ENCODE assay signal across 22 cellular contexts in genomic region chr4:2388430-2389182, GRCh38. TPM values are rescaled to one million over a fixed set of nuclear protein-coding genes. Genes with fewer than 3 reads are reported as not detected.
DNase-seq lines count a peak whose midpoint lies in the region; ATAC-seq and TF ChIP-seq lines count a peak whose summit lies in the region.
"Had no signal": no experiment of that assay in that cellular context is flagged by ENCODE, and none has a peak within 500 bp of the region (broad histone marks: within the 10 kb centered on the region; RNA-seq: fewer than 3 reads in every experiment).

No MANE protein-coding gene starts in this region.

- no peak overlapping the region for H3K4me3 ChIP-seq in CD4-positive, CD25-positive, alpha-beta regulatory T cell (ENCODE audit: low read depth, low read length)
- H3K4me3 ChIP-seq in Karpas-422 (ENCODE audit: low read length): peak overlapping the region; percentile 53; the same call in 1 of the 2 replicates
- H3K4me3 ChIP-seq in mesenchymal stem cell (ENCODE audit: insufficient read depth in 1 of 2, low read depth in 1 of 2, low read length in 2 of 2): peak overlapping the region in 1 of 2 experiments; percentile 6
- H3K4me3 ChIP-seq in uterus: no peak overlapping the region
- H3K4me3 ChIP-seq: coronary artery, heart left ventricle, neural progenitor cell, vagina had no signal

- peak overlapping the region in 2 of 3 donors; percentile 10 to 20 for H3K27ac Mint-ChIP-seq in CD4-positive, CD25-positive, alpha-beta regulatory T cell
- H3K27ac Mint-ChIP-seq: memory B cell; neural progenitor cell; T-helper 1 cell treated with Interleukin-12 subunit alpha and Interleukin-12 subunit beta and Interleukin-4 antibody, amounts not matched to agents 30 μg/mL and 1 μg/mL, for 36 hours had no signal

- no peak overlapping the region for H2BK12ac ChIP-seq in mesenchymal stem cell (ENCODE audit: low read length in 2 of 2)

- TF ChIP-seq CTCF in uterus (IDR thresholded peaks at IDR 0.05): no peak

- H3K9me3 Mint-ChIP-seq in CD4-positive, CD25-positive, alpha-beta regulatory T cell: no peaks in the 10 kb centered on the region
- H3K9me3 Mint-ChIP-seq: memory B cell; neural progenitor cell; T-helper 1 cell treated with Interleukin-12 subunit alpha and Interleukin-12 subunit beta and Interleukin-4 antibody, amounts not matched to agents 30 μg/mL and 1 μg/mL, for 36 hours had no signal

- H3K4ac ChIP-seq in mesenchymal stem cell (ENCODE audit: low read depth in 1 of 2, low read length in 2 of 2): no peak overlapping the region

- H3K4me2 ChIP-seq in Karpas-422 (ENCODE audit: low read depth, low read length, poor library complexity, severe bottlenecking): peak overlapping the region; percentile 67
- H3K4me2 ChIP-seq in mesenchymal stem cell (ENCODE audit: low read length, poor library complexity, severe bottlenecking): no peak overlapping the region
- H3K4me2 ChIP-seq: neural progenitor cell had no signal

- H2AFZ ChIP-seq in Karpas-422 (ENCODE audit: low read length) (no peak overlapping the region), mesenchymal stem cell (ENCODE audit: low read depth, low read length) (no peak overlapping the region)
- H2AFZ ChIP-seq: neural progenitor cell had no signal

- intact Hi-C loops in uterus (cut with DNase I; ENCODE audit: low total_unique reads): no loop called here

- no peaks in the 10 kb centered on the region for H3K79me2 ChIP-seq in Karpas-422 (ENCODE audit: low read length)

- H2BK5ac ChIP-seq in mesenchymal stem cell (ENCODE audit: low read depth, low read length, poor library complexity, severe bottlenecking): no peak overlapping the region

- no peak overlapping the region for H2BK120ac ChIP-seq in mesenchymal stem cell (ENCODE audit: low read depth, low read length)

- no peak for TF ChIP-seq POLR2A in uterus (IDR thresholded peaks at IDR 0.05)

- H3K23ac ChIP-seq in mesenchymal stem cell (ENCODE audit: low read length in 2 of 2): no peak overlapping the region

- H3K14ac ChIP-seq in mesenchymal stem cell (ENCODE audit: low read length in 2 of 2): peak overlapping the region in 1 of 2 experiments; percentile 56

- no peaks in the 10 kb centered on the region for H3K9me2 ChIP-seq in Karpas-422 (replicated peaks; ENCODE audit: insufficient read depth, low read length)

- H3K9me3 ChIP-seq in CD4-positive, CD25-positive, alpha-beta regulatory T cell (ENCODE audit: control insufficient read depth in 2 of 2, low read length in 2 of 2): no peaks in the 10 kb centered on the region
- H3K9me3 ChIP-seq in Karpas-422 (ENCODE audit: low read length) (no peaks in the 10 kb centered on the region), mesenchymal stem cell (ENCODE audit: control insufficient read depth, low read length) (no peaks in the 10 kb centered on the region), uterus (no peaks in the 10 kb centered on the region)
- H3K9me3 ChIP-seq: ascending aorta, heart left ventricle, vagina had no signal

- H4K91ac ChIP-seq in mesenchymal stem cell (ENCODE audit: low read length): no peak overlapping the region

- 85% methylated on average over 7 of the region's 9 CpGs for WGBS in mesenchymal stem cell

- no peak overlapping the region for H3K27ac ChIP-seq in CD4-positive, CD25-positive, alpha-beta regulatory T cell (ENCODE audit: insufficient read depth, low read length, poor library complexity, severe bottlenecking)
- H3K27ac ChIP-seq in Karpas-422 (ENCODE audit: low read length) (no peak overlapping the region), mesenchymal stem cell (ENCODE audit: low read length, poor library complexity, severe bottlenecking) (no peak overlapping the region), uterus (no peak overlapping the region)
- H3K27ac ChIP-seq: ascending aorta, coronary artery, heart left ventricle, neural progenitor cell, vagina had no signal

- H3K4me1 ChIP-seq in CD4-positive, CD25-positive, alpha-beta regulatory T cell (ENCODE audit: control insufficient read depth, insufficient read depth, low read length, poor library complexity, severe bottlenecking): peaks cover 10% of the 10 kb centered on the region
- H3K4me1 ChIP-seq in Karpas-422 (ENCODE audit: low read length) (peaks cover 60% of the 10 kb centered on the region), mesenchymal stem cell (ENCODE audit: control insufficient read depth, insufficient read depth, low read depth, low read length) (peaks cover 41% of the 10 kb centered on the region), uterus (no peaks in the 10 kb centered on the region)
- H3K4me1 ChIP-seq: ascending aorta had no signal

- no peaks in the 10 kb centered on the region for H3K36me3 ChIP-seq in CD4-positive, CD25-positive, alpha-beta regulatory T cell (ENCODE audit: control insufficient read depth, insufficient read depth, low read length)
- no peaks in the 10 kb centered on the region for H3K36me3 ChIP-seq in Karpas-422 (ENCODE audit: insufficient read depth, low read length)
- H3K36me3 ChIP-seq in mesenchymal stem cell (ENCODE audit: control insufficient read depth in 1 of 2, insufficient read depth in 2 of 2, low read depth in 1 of 2, low read length in 2 of 2): peaks cover 0 to 24% of the 10 kb centered on the region in 2 experiments
- H3K36me3 ChIP-seq in uterus: no peaks in the 10 kb centered on the region
- H3K36me3 ChIP-seq: ascending aorta, heart left ventricle, neural progenitor cell, vagina had no signal

- peak overlapping the region; percentile 61 for H3K9ac ChIP-seq in Karpas-422 (ENCODE audit: low read length)
- H3K9ac ChIP-seq in mesenchymal stem cell (ENCODE audit: low read length): no peak overlapping the region
- H3K9ac ChIP-seq: neural progenitor cell had no signal

- peaks cover 32% of the 10 kb centered on the region for H3K79me1 ChIP-seq in mesenchymal stem cell (replicated peaks; ENCODE audit: low read length, poor library complexity, severe bottlenecking)

- H2BK15ac ChIP-seq in mesenchymal stem cell (ENCODE audit: low read depth, poor library complexity, severe bottlenecking): no peak overlapping the region

- no peaks in the 10 kb centered on the region for H3K27me3 Mint-ChIP-seq in CD4-positive, CD25-positive, alpha-beta regulatory T cell

- no peak overlapping the region for H3K18ac ChIP-seq in mesenchymal stem cell (ENCODE audit: low read depth in 1 of 2, low read length in 2 of 2)

- peak overlapping the region; percentile 96 for H2AK5ac ChIP-seq in mesenchymal stem cell (ENCODE audit: low read length, severe bottlenecking)

- H3K36me3 Mint-ChIP-seq in CD4-positive, CD25-positive, alpha-beta regulatory T cell: peaks cover 4% of the 10 kb centered on the region
- H3K36me3 Mint-ChIP-seq: memory B cell, neural progenitor cell had no signal

- peaks cover 0 to 33% (median 21%) of the 10 kb centered on the region in 4 donors for H3K4me1 Mint-ChIP-seq in CD4-positive, CD25-positive, alpha-beta regulatory T cell

- DNase-seq in CD4-positive, CD25-positive, alpha-beta regulatory T cell: no peak
- DNase-seq in Karpas-422: peak; percentile 61
- peak; percentile 13 for DNase-seq in dermis blood vessel endothelial cell
- peak; percentile 5 for DNase-seq in mesenchymal stem cell
- DNase-seq in uterus: no peak
- no peak for DNase-seq in superior temporal gyrus (ENCODE audit: extremely low spot score)
- no peak for DNase-seq in OCI-M2 (lab: John Stamatoyannopoulos, UW; ENCODE audit: unreplicated experiment)
- DNase-seq: activated CD4-positive, CD25-positive, alpha-beta regulatory T cell treated with anti-CD3 and anti-CD28 coated beads, Interleukin-2, amount 50 U/mL, for 72 hours; activated CD8-positive, alpha-beta memory T cell treated with anti-CD3 and anti-CD28 coated beads, Interleukin-2, amount 50 U/mL, for 4 hours; activated gamma-delta T cell treated with Interleukin-2 at 50 U/mL for 16 hours; erythroblast; heart left ventricle; MM.1S; NCI-H187; retina had no signal

- no peak for ATAC-seq in CD4-positive, CD25-positive, alpha-beta regulatory T cell (ENCODE audit: low read depth in 2 of 2)
- no peak for ATAC-seq in GM19463 (IDR thresholded peaks at IDR 0.05; ENCODE audit: unreplicated experiment)

- no peaks in the 10 kb centered on the region for H3K27me3 ChIP-seq in CD4-positive, CD25-positive, alpha-beta regulatory T cell (ENCODE audit: control insufficient read depth, insufficient read depth, low read length)
- H3K27me3 ChIP-seq in Karpas-422 (ENCODE audit: low read length) (no peaks in the 10 kb centered on the region), mesenchymal stem cell (ENCODE audit: control insufficient read depth in 1 of 2, insufficient read depth in 1 of 2, low read length in 2 of 2) (peaks cover 0 to 33% of the 10 kb centered on the region in 2 experiments), uterus (no peaks in the 10 kb centered on the region)
- H3K27me3 ChIP-seq: ascending aorta, heart left ventricle, vagina had no signal

- H3K4me3 Mint-ChIP-seq in CD4-positive, CD25-positive, alpha-beta regulatory T cell: no peak overlapping the region
- H3K4me3 Mint-ChIP-seq: memory B cell; neural progenitor cell; T-helper 1 cell treated with Interleukin-12 subunit alpha and Interleukin-12 subunit beta and Interleukin-4 antibody, amounts not matched to agents 30 μg/mL and 1 μg/mL, for 36 hours had no signal

- H4K8ac ChIP-seq in mesenchymal stem cell (ENCODE audit: low read length): no peak overlapping the region

- no peaks in the 10 kb centered on the region for H4K20me1 ChIP-seq in Karpas-422 (ENCODE audit: insufficient read depth, low read depth, low read length)

RNA-seq across cellular contexts. Expression of gene ZFYVE28, which starts 29.8 kb away (rescaled TPM):
- total RNA-seq in CD4-positive, CD25-positive, alpha-beta regulatory T cell: 86.4 TPM
- polyA plus RNA-seq in CD4-positive, CD25-positive, alpha-beta regulatory T cell: 10 to 100 TPM in 2 of 4 donors, 1 to 10 TPM in 2; 8.5 to 26.0 (median 13.4) TPM
- 2.0 TPM in 2 replicates for total RNA-seq in Karpas-422 (2014; rRNA removed; shearing (Covaris generic); ENCODE audit: low replicate concordance)
- total RNA-seq in dermis blood vessel endothelial cell (7.5 and 8.6 TPM in 2 replicates), uterus (10 to 100 TPM in 3 of 4 donors, 1 to 10 TPM in 1; 5.4 to 16.7 (median 13.4) TPM)
- polyA plus RNA-seq in mesenchymal stem cell (2013, experiment 1 of 2): 1.0 TPM
- polyA plus RNA-seq in mesenchymal stem cell (2013, experiment 2 of 2): 1.2 TPM

RNA-seq across cellular contexts. Expression of gene CFAP99, which starts 30.1 kb away (rescaled TPM):
- 0.20 TPM for total RNA-seq in CD4-positive, CD25-positive, alpha-beta regulatory T cell
- polyA plus RNA-seq in CD4-positive, CD25-positive, alpha-beta regulatory T cell: not detected
- total RNA-seq in Karpas-422 (2014; rRNA removed; shearing (Covaris generic); ENCODE audit: low replicate concordance): 0.67 TPM in 1 of 2 replicates, not detected in the other
- 0.17 TPM in 1 of 2 replicates, not detected in the other for total RNA-seq in dermis blood vessel endothelial cell
- 0.03 TPM for polyA plus RNA-seq in mesenchymal stem cell (2013, experiment 1 of 2)
- not detected for polyA plus RNA-seq in mesenchymal stem cell (2013, experiment 2 of 2)
- total RNA-seq in uterus: under 1 TPM in 2 of 4 donors, not detected in 2; 0.21 to 0.46 TPM
- total RNA-seq: ascending aorta, heart left ventricle, vagina had no signal
- polyA plus RNA-seq: heart left ventricle had no signal

Comparison
In these comparisons a context has a peak if more than half of its experiments do, and no peak if none do; other contexts are left out.
1. DNase-seq: peak in Karpas-422 (single experiment), dermis blood vessel endothelial cell (single experiment) and mesenchymal stem cell (single experiment); none in CD4-positive, CD25-positive, alpha-beta regulatory T cell (0 of 3), uterus (0 of 2), superior temporal gyrus (single experiment) and OCI-M2 (single experiment).